In genomic region chr13:106756446-106756845, GRCh38 we compare ENCODE assay signal across 17 cellular contexts.
DNase-seq lines count a peak whose midpoint lies in the region; ATAC-seq lines count a peak whose summit lies in the region.
"Had no signal": no experiment of that assay in that cellular context is flagged by ENCODE, and none has a peak within 500 bp of the region (broad histone marks: within the 10 kb centered on the region; RNA-seq: fewer than 3 reads in every experiment).

No MANE protein-coding gene starts in this region.

- H3K9me3 ChIP-seq in neuron (ENCODE audit: low read length): peaks cover 2% of the 10 kb centered on the region

- no peaks in the 10 kb centered on the region for H3K27me3 ChIP-seq in neuron (ENCODE audit: insufficient read depth, low read length)

- no peaks in the 10 kb centered on the region for H3K36me3 ChIP-seq in neuron (ENCODE audit: insufficient read depth, low read length)

- ATAC-seq in GM18519 (IDR thresholded peaks at IDR 0.05; ENCODE audit: low FRiP score, unreplicated experiment) (no peak), HG03139 (IDR thresholded peaks at IDR 0.05; ENCODE audit: unreplicated experiment) (no peak), GM18517 (IDR thresholded peaks at IDR 0.05; ENCODE audit: unreplicated experiment) (no peak)

- DNase-seq in ELF-1 (ENCODE audit: low read depth, low spot score) (peak; percentile 57), NCI-H82 treated with DMSO at 0.1 percent for 48 hours (lab: John Stamatoyannopoulos, UW; ENCODE audit: unreplicated experiment) (peak; percentile 74), left kidney (ENCODE audit: low read depth, low spot score) (peak; percentile 63), NCI-H510A (lab: John Stamatoyannopoulos, UW) (no peak)
- DNase-seq: AML-193, DMS53, GOT3, HFFc6, KBM-7, NCI-H1048, NCI-H146, NCI-H345, NCI-H69 had no signal

- H3K4me1 ChIP-seq in neuron (ENCODE audit: insufficient read depth, low read length): peaks cover 48% of the 10 kb centered on the region

- peak overlapping the region; percentile 14 for H3K4me3 ChIP-seq in neuron (ENCODE audit: low read length)

- no peak overlapping the region for H2AFZ ChIP-seq in neuron (ENCODE audit: low read depth, low read length)
